1 cellular context compared by ENCODE assay signal in the genomic region with DNA sequence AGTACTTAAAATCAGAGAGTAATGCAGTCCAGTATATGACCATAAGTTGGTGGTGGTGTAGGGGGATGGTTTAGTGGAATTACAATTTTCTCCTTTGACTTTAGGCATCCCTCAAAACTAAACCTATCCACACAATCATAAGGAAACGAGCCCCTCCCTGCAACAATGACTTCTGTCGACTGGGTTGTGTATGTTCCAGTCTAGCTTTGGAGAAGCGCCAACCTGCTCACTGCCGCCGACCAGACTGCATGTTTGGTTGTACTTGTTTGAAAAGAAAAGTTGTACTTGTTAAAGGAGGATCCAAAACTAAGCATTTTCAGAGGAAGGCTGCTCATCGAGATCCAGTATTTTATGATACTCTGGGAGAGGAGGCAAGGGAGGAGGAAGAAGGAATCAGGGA.
TF ChIP-seq lines count a peak whose summit lies in the region.

No MANE protein-coding gene starts in this region.

TF ChIP-seq in endothelial cell of umbilical vein, 7 proteins besides CTCF, POLR2A, EP300 and RAD21 (continued from another document):
- no peak for TF ChIP-seq GATA2 (IDR thresholded peaks at IDR 0.05; ENCODE audit: insufficient read depth, insufficient read length, low read depth, low read length)
- no peak for TF ChIP-seq MYC (IDR thresholded peaks at IDR 0.05; ENCODE audit: low read depth, low read length)
- TF ChIP-seq JUN (IDR thresholded peaks at IDR 0.05; ENCODE audit: borderline replicate concordance, insufficient read depth, insufficient read length, low read depth): no peak
TF ChIP-seq in endothelial cell of umbilical vein: peak in this region for 0.
